Comparison of ENCODE assay signal across 8 cellular contexts in the genomic region with DNA sequence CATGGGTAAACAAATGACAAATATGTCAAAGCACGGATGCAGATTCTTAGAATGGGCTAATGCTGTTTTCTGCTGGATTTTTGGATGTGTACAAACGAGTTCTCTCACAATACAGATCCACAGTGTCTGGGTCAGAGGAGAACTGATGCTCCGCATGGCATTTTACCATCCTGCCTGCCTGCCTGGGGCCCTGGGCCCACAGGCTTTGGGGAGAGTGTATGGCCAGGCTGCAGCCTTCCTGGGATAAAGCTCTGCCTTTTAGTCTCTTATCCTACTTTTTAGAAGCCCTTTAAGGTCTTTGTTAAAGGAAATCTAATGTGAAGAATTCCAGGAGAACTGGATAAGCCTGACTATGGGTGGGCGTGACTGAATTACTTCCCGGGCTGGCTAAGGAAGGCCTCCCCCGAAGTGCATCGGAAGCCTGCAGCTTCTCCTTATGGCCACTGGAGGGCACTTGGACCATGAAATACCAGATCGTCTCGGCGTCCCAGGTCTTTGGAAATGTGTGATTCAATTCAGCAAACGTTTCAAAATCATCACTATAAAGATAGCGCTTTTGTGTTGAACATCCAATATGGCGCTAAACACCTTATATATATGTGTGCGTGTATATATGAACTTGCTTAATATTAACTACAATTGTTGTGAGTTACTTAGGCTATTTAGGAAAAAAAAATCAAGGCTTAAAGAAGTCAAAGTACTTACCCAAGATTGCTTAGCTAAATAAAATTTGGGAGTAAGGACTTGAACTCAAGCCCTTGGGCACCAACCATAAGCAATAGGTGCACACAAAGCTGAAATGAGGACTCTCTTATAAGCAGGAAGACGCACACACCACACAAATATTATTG. TPM values are rescaled to one million over a fixed set of nuclear protein-coding genes. Genes with fewer than 3 reads are reported as not detected.
DNase-seq lines count a peak whose midpoint lies in the region; ATAC-seq and TF ChIP-seq lines count a peak whose summit lies in the region.

No MANE protein-coding gene starts in this region.

- H3K4me3 ChIP-seq in MM.1S (ENCODE audit: low read length): no peak overlapping the region
- no peak overlapping the region for H3K4me3 ChIP-seq in SJSA1

- H3F3A ChIP-seq in MM.1S (ENCODE audit: insufficient read depth, low read length): no peaks in the 10 kb centered on the region

- intact Hi-C loops in posterior vena cava (cut with DNase I): loop anchor here (2.0 to 10.0 kb wide), 3 partner anchors 72 to 128 kb away; no protein-coding TSS in a partner anchor

- H3K9me2 ChIP-seq in MM.1S (replicated peaks; ENCODE audit: insufficient read depth, low read length): no peaks in the 10 kb centered on the region

- H4K20me1 ChIP-seq in MM.1S (ENCODE audit: insufficient read depth, low read length): no peaks in the 10 kb centered on the region

- H3K27ac ChIP-seq in MM.1S (ENCODE audit: low read length) (no peak overlapping the region), SJSA1 (no peak overlapping the region)

- DNase-seq in DMS153 treated with DMSO at 0.1 percent for 48 hours (lab: John Stamatoyannopoulos, UW; ENCODE audit: unreplicated experiment): peak; percentile 60
- peak; percentile 66 for DNase-seq in MM.1S
- DNase-seq in SJSA1 (ENCODE audit: low read depth in 1 of 2, low spot score in 2 of 2): peak; percentile 69 to 75
- peak; percentile 54 for DNase-seq in activated naive CD4-positive, alpha-beta T cell treated with anti-CD3 and anti-CD28 coated beads, Interleukin-2, amount 50 U/mL, for 16 hours
- peak; percentile 85 for DNase-seq in glomerular visceral epithelial cell (ENCODE audit: extremely low spot score)
- DNase-seq in posterior vena cava (ENCODE audit: low spot score): peak; percentile 85

- no peak overlapping the region for H2AFZ ChIP-seq in MM.1S (ENCODE audit: low read length)

- H3K9me3 ChIP-seq in MM.1S (replicated peaks; ENCODE audit: insufficient read depth, low read length) (no peaks in the 10 kb centered on the region), SJSA1 (replicated peaks) (no peaks in the 10 kb centered on the region)

- H3K4me2 ChIP-seq in MM.1S (ENCODE audit: low read depth, low read length): no peak overlapping the region; the same call in 1 of the 2 replicates

- H3K36me3 ChIP-seq in MM.1S (replicated peaks; ENCODE audit: insufficient read depth, low read length): no peaks in the 10 kb centered on the region
- no peaks in the 10 kb centered on the region for H3K36me3 ChIP-seq in SJSA1

- ATAC-seq in GM21717 (IDR thresholded peaks at IDR 0.05; ENCODE audit: unreplicated experiment) (peak; percentile 70), HG03097 (IDR thresholded peaks at IDR 0.05; ENCODE audit: low FRiP score, unreplicated experiment) (no peak)

- H3K27me3 ChIP-seq in MM.1S (replicated peaks; ENCODE audit: insufficient read depth, low read length) (no peaks in the 10 kb centered on the region), SJSA1 (replicated peaks) (no peaks in the 10 kb centered on the region)

- no peak overlapping the region for H3K9ac ChIP-seq in MM.1S (ENCODE audit: low read length)

- peak; percentile 92 for TF ChIP-seq CTCF in MM.1S (IDR thresholded peaks at IDR 0.05; ENCODE audit: low read length)

- H3K4me1 ChIP-seq in MM.1S (ENCODE audit: low read length): peaks cover 6% of the 10 kb centered on the region; the same call in 1 of the 2 replicates
- H3K4me1 ChIP-seq in SJSA1 (replicated peaks): peaks cover 22% of the 10 kb centered on the region

- no peaks in the 10 kb centered on the region for H3K79me2 ChIP-seq in MM.1S (ENCODE audit: low read length)

RNA-seq across cellular contexts. Expression of gene DNPEP, which starts 15.2 kb away (rescaled TPM):
- 25.5 and 56.1 TPM in 2 replicates for total RNA-seq in SJSA1 (2014; rRNA removed; shearing (Covaris generic))
- total RNA-seq in posterior vena cava: 10 to 100 TPM; 41.9 to 44.0 TPM

RNA-seq across cellular contexts. Expression of gene DES, which starts 15.3 kb away (rescaled TPM):
- 0.13 TPM in 1 of 2 replicates, not detected in the other for total RNA-seq in SJSA1 (2014; rRNA removed; shearing (Covaris generic))
- 1,000 to 10,000 TPM; 6,561 to 7,652 TPM for total RNA-seq in posterior vena cava

RNA-seq across cellular contexts. Expression of gene SPEG, which starts 31.8 kb away (rescaled TPM):
- total RNA-seq in SJSA1 (2014; rRNA removed; shearing (Covaris generic)): 0.44 and 4.2 TPM in 2 replicates
- total RNA-seq in posterior vena cava: 100 to 1,000 TPM; 175 to 217 TPM

Comparison
In these comparisons a context has a peak if more than half of its experiments do, and no peak if none do; other contexts are left out.
1. RNA of gene DES, which starts 15.3 kb away (total RNA-seq): 6,561 to 7,652 TPM in posterior vena cava; 0.13 TPM in SJSA1; every median in the first group is over 1,000 times any median in the second.
2. RNA of gene SPEG, which starts 31.8 kb away (total RNA-seq): 175 to 217 TPM in posterior vena cava; 0.44 to 4.2 TPM in SJSA1; every median in the first group is over 10 times any median in the second.
3. Peak in every context shown above with its lines, with median percentiles within 50 percentile points of each other: DNase-seq.